Comparison of ENCODE assay signal across 9 cellular contexts in genomic region chr1:56610097-56610496, GRCh38. TPM values are rescaled to one million over a fixed set of nuclear protein-coding genes. Genes with fewer than 3 reads are reported as not detected.
"Had no signal": no experiment of that assay in that cellular context is flagged by ENCODE, and none has a peak within 500 bp of the region (broad histone marks: within the 10 kb centered on the region; RNA-seq: fewer than 3 reads in every experiment).

No MANE protein-coding gene starts in this region.

RNA-seq across cellular contexts. Expression of gene PLPP3, which starts 30.7 kb away (rescaled TPM):
- total RNA-seq: activated naive CD4-positive, alpha-beta T cell treated with anti-CD3 and anti-CD28 coated beads for 36 hours; activated naive CD4-positive, alpha-beta T cell treated with anti-CD3 and anti-CD28 coated beads, Interleukin-2, amount 50 U/mL, for 72 hours; activated naive CD8-positive, alpha-beta T cell treated with anti-CD3 and anti-CD28 coated beads for 36 hours; activated T-cell treated with anti-CD3 and anti-CD28 coated beads, Interleukin-2, amount 50 U/mL, for 72 hours; activated T-helper 1 cell treated with anti-CD3 and anti-CD28 coated beads, Interleukin-12 subunit alpha, Interleukin-12 subunit beta, Interleukin-2, Interleukin-4 antibody, amounts not matched to agents 30 ng/mL and 10 ng/mL and 1 ng/mL, durations not matched to agents 14 hours and 24 hours and 36 hours; activated T-helper 17 cell treated with anti-CD3 and anti-CD28 coated beads, Interleukin-2, amount 50 U/mL, for 72 hours; activated T-helper 2 cell treated with anti-CD3 and anti-CD28 coated beads, Interferon-gamma antibody, Interleukin-2, Interleukin-4, amounts not matched to agents 10 μg/mL and 5 μg/mL and 100 μg/mL, durations not matched to agents 14 hours and 24 hours and 36 hours had no signal

RNA-seq across cellular contexts. Expression of gene PRKAA2, which starts 35.0 kb away (rescaled TPM):
- total RNA-seq: activated naive CD4-positive, alpha-beta T cell treated with anti-CD3 and anti-CD28 coated beads for 36 hours; activated naive CD8-positive, alpha-beta T cell treated with anti-CD3 and anti-CD28 coated beads, Interleukin-2, amount 10 ng/mL, durations not matched to agents 7 days and 5 days; activated T-cell treated with anti-CD3 and anti-CD28 coated beads, Interleukin-2, amount 50 U/mL, for 4 hours; activated T-cell treated with anti-CD3 and anti-CD28 coated beads, Interleukin-2, amount 50 U/mL, for 72 hours; activated T-helper 1 cell treated with anti-CD3 and anti-CD28 coated beads, Interleukin-12 subunit alpha, Interleukin-12 subunit beta, Interleukin-2, Interleukin-4 antibody, amounts not matched to agents 30 ng/mL and 10 ng/mL and 1 ng/mL, durations not matched to agents 14 hours and 24 hours and 36 hours; activated T-helper 2 cell treated with anti-CD3 and anti-CD28 coated beads, Interferon-gamma antibody, Interleukin-2, Interleukin-4, amounts not matched to agents 10 μg/mL and 5 μg/mL and 100 μg/mL, durations not matched to agents 14 hours and 24 hours and 36 hours had no signal
